9 cellular contexts compared by ENCODE assay signal in genomic region chr14:54253195-54253947, GRCh38.
A peak's percentile ranks its signal among the peaks of the same experiment; 100 is the strongest.
DNase-seq lines count a peak whose midpoint lies in the region; ATAC-seq, FAIRE-seq and TF ChIP-seq lines count a peak whose summit lies in the region.
"Had no signal": no experiment of that assay in that cellular context is flagged by ENCODE, and none has a peak within 500 bp of the region (broad histone marks: within the 10 kb centered on the region; RNA-seq: fewer than 3 reads in every experiment).

No MANE protein-coding gene starts in this region.

- H3K4me3 Mint-ChIP-seq in Calu3 (ENCODE audit: low read depth, unreplicated experiment), result no peak overlapping the region

- H3K27ac Mint-ChIP-seq in Calu3 (ENCODE audit: unreplicated experiment), result no peak overlapping the region

- H3K4me3 ChIP-seq in GM23248 (no peak overlapping the region), kidney epithelial cell (ENCODE audit: low read depth, low read length) (no peak overlapping the region), kidney (ENCODE audit: low read length in 2 of 2) (no peak overlapping the region)

- H3K4me1 Mint-ChIP-seq in Calu3 (ENCODE audit: low read depth, unreplicated experiment), result peaks cover 50% of the 10 kb centered on the region

- ATAC-seq in HG03108 (IDR thresholded peaks at IDR 0.05; ENCODE audit: unreplicated experiment) (no peak), GM18907 (IDR thresholded peaks at IDR 0.05; ENCODE audit: unreplicated experiment) (no peak)

- peak overlapping the region; percentile 6 for H3K4me2 ChIP-seq in GM23248 (ENCODE audit: unreplicated experiment)

- DNase-seq in Calu3 (peak; percentile 14), GM23248 (peak; percentile 95), SW480 (ENCODE audit: low spot score) (peak; percentile 75), kidney epithelial cell (ENCODE audit: low read depth) (peak; percentile 90), kidney (no peak), NCI-H1048 (lab: John Stamatoyannopoulos, UW) (no peak)
- DNase-seq: NCI-H1694 treated with DMSO at 0.1 percent for 48 hours had no signal

- FAIRE-seq in kidney (lab: Jason Lieb, UNC), result no peak

- H3K4me1 ChIP-seq in GM23248 (ENCODE audit: insufficient read depth), result peaks cover 48% of the 10 kb centered on the region
- no peaks in the 10 kb centered on the region for H3K4me1 ChIP-seq in kidney (ENCODE audit: control insufficient read depth in 1 of 2, insufficient read depth in 1 of 2, low read depth in 1 of 2, low read length in 2 of 2)

- H3K9me3 Mint-ChIP-seq in Calu3 (ENCODE audit: low read depth, unreplicated experiment), result no peaks in the 10 kb centered on the region

- intact Hi-C loops in Calu3 (cut with micrococcal nuclease; ENCODE audit: unreplicated experiment), result loop anchor here (2.0 to 10.0 kb wide), 3 partner anchors 59 to 75 kb away; no protein-coding TSS in a partner anchor
- intact Hi-C loops in kidney (cut with DNase I), result no loop called here

- H3K9me3 ChIP-seq in GM23248 (ENCODE audit: low read depth), result no peaks in the 10 kb centered on the region
- no peaks in the 10 kb centered on the region for H3K9me3 ChIP-seq in kidney (ENCODE audit: control insufficient read depth in 1 of 2, low read length in 2 of 2)

- in situ Hi-C loops in GM23248 (cut with MboI), result no loop called here

- 16 to 19% methylated on average over 4 of the region's 4 CpGs for WGBS in GM23248 (ENCODE audit: low coverage in 1 of 2, low lambda C conversion rate in 2 of 2, missing lambda C conversion rate in 2 of 2), 2 experiments

- H3K9me2 ChIP-seq in GM23248 (ENCODE audit: insufficient read depth), result no peaks in the 10 kb centered on the region

- no TSS peak for BruUV-seq in Calu3 (replicated peaks; lab: Mats Ljungman, UMichigan)

- H3K79me2 ChIP-seq in GM23248 (ENCODE audit: insufficient read depth), result no peaks in the 10 kb centered on the region

- no peak overlapping the region for H2AFZ ChIP-seq in GM23248

- H4K20me1 ChIP-seq in GM23248 (ENCODE audit: insufficient read depth), result no peaks in the 10 kb centered on the region

- no peaks in the 10 kb centered on the region for H3K36me3 Mint-ChIP-seq in Calu3 (ENCODE audit: insufficient read depth, unreplicated experiment)

- TF ChIP-seq CTCF in Calu3 (IDR thresholded peaks at IDR 0.05; ENCODE audit: unreplicated experiment) (no peak), kidney epithelial cell (IDR thresholded peaks at IDR 0.05; ENCODE audit: insufficient read depth, low read length, poor library complexity, severe bottlenecking) (no peak), kidney (IDR thresholded peaks at IDR 0.05; ENCODE audit: borderline replicate concordance, extremely low read depth, insufficient read depth) (no peak)

- H3K27me3 ChIP-seq in GM23248 (replicated peaks; ENCODE audit: insufficient read depth) (no peaks in the 10 kb centered on the region), kidney epithelial cell (ENCODE audit: control insufficient read depth, insufficient read depth, low read length) (no peaks in the 10 kb centered on the region)

- H3F3A ChIP-seq in GM23248 (ENCODE audit: insufficient read depth), result peaks cover 35% of the 10 kb centered on the region

- no peak overlapping the region for H3K9ac ChIP-seq in GM23248
- H3K9ac ChIP-seq in kidney (ENCODE audit: low read length in 2 of 2), result no peak overlapping the region

- CTCF ChIA-PET in Calu3 (lab: Charles Lee), result interaction anchor here (1.5 kb wide), 2 partner anchors 76 to 95 kb away, joined by 5 to 6 read pairs; no protein-coding TSS in a partner anchor

- H3K27ac ChIP-seq in GM23248 (peak overlapping the region; percentile 11; the same call in 1 of the 2 replicates), kidney (ENCODE audit: low read depth in 2 of 2, low read length in 2 of 2) (no peak overlapping the region)

- H3K27me3 Mint-ChIP-seq in Calu3 (ENCODE audit: unreplicated experiment), result no peaks in the 10 kb centered on the region

- H3K36me3 ChIP-seq in GM23248 (ENCODE audit: low read depth), result no peaks in the 10 kb centered on the region
- H3K36me3 ChIP-seq in kidney epithelial cell (ENCODE audit: control insufficient read depth, insufficient read depth, low read length), result no peaks in the 10 kb centered on the region
- H3K36me3 ChIP-seq in kidney (ENCODE audit: control insufficient read depth in 1 of 2, insufficient read depth in 2 of 2, low read length in 2 of 2), result no peaks in the 10 kb centered on the region

Comparison
In these comparisons a context has a peak if more than half of its experiments do, and no peak if none do; other contexts are left out.
1. DNase-seq: peak in Calu3 (single experiment), GM23248 (single experiment), SW480 (single experiment) and kidney epithelial cell (single experiment); none in kidney (single experiment) and NCI-H1048 (single experiment).